ENCODE assay signal across 33 cellular contexts in genomic region chr12:131330106-131330820, GRCh38.
"Had no signal": no experiment of that assay in that cellular context is flagged by ENCODE, and none has a peak within 500 bp of the region (broad histone marks: within the 10 kb centered on the region; RNA-seq: fewer than 3 reads in every experiment).

No MANE protein-coding gene starts in this region.

- H3K4me3 ChIP-seq: adrenal gland, body of pancreas, colonic mucosa, gastrocnemius medialis, heart left ventricle had no signal

- H3K27me3 Mint-ChIP-seq: activated CD4-positive, alpha-beta memory T cell treated with anti-CD3 and anti-CD28 coated beads for 36 hours; activated CD4-positive, alpha-beta T cell treated with anti-CD3 and anti-CD28 coated beads, Interleukin-2, amount 10 ng/mL, durations not matched to agents 24 days and 14 days; activated CD8-positive, alpha-beta memory T cell treated with anti-CD3 and anti-CD28 coated beads, Interleukin-2, amount 10 ng/mL, durations not matched to agents 7 days and 5 days; activated naive CD4-positive, alpha-beta T cell treated with anti-CD3 and anti-CD28 coated beads, Interleukin-2, amount 50 U/mL, for 24 hours; T-helper 17 cell had no signal

- FAIRE-seq: endometrium had no signal

- H3K9me3 ChIP-seq: adrenal gland, body of pancreas, colonic mucosa, gastrocnemius medialis had no signal

- H3K27ac ChIP-seq: adrenal gland, body of pancreas, colonic mucosa, foreskin keratinocyte, gastrocnemius medialis, heart left ventricle, WERI-Rb-1 had no signal

- H3K4me3 Mint-ChIP-seq: activated CD4-positive, alpha-beta memory T cell treated with anti-CD3 and anti-CD28 coated beads for 36 hours; activated CD4-positive, alpha-beta T cell treated with anti-CD3 and anti-CD28 coated beads for 36 hours; activated CD4-positive, alpha-beta T cell treated with anti-CD3 and anti-CD28 coated beads, Interleukin-2, amount 10 ng/mL, durations not matched to agents 24 days and 14 days; activated CD8-positive, alpha-beta memory T cell treated with anti-CD3 and anti-CD28 coated beads, Interleukin-2, amount 10 ng/mL, durations not matched to agents 7 days and 5 days; activated CD8-positive, alpha-beta T cell treated with anti-CD3 and anti-CD28 coated beads, Interleukin-2, amount 10 ng/mL, durations not matched to agents 7 days and 5 days; activated naive CD4-positive, alpha-beta T cell treated with anti-CD3 and anti-CD28 coated beads for 36 hours; activated naive CD4-positive, alpha-beta T cell treated with anti-CD3 and anti-CD28 coated beads, Interleukin-2, amount 50 U/mL, for 24 hours; activated naive CD8-positive, alpha-beta T cell treated with anti-CD3 and anti-CD28 coated beads for 36 hours; activated naive CD8-positive, alpha-beta T cell treated with anti-CD3 and anti-CD28 coated beads, Interleukin-2, amount 50 U/mL, for 24 hours; activated T-helper 1 cell treated with anti-CD3 and anti-CD28 coated beads, Interleukin-12 subunit alpha, Interleukin-12 subunit beta, Interleukin-2, Interleukin-4 antibody, amounts not matched to agents 30 ng/mL and 10 ng/mL and 1 ng/mL, durations not matched to agents 14 hours and 24 hours and 36 hours; T-helper 17 cell had no signal

- H3K36me3 ChIP-seq: adrenal gland, colonic mucosa, gastrocnemius medialis, heart left ventricle, WERI-Rb-1 had no signal

- H3K4me1 Mint-ChIP-seq: activated CD4-positive, alpha-beta T cell treated with anti-CD3 and anti-CD28 coated beads for 36 hours; activated CD4-positive, alpha-beta T cell treated with anti-CD3 and anti-CD28 coated beads, Interleukin-2, amount 10 ng/mL, durations not matched to agents 24 days and 14 days; activated CD8-positive, alpha-beta memory T cell treated with anti-CD3 and anti-CD28 coated beads, Interleukin-2, amount 10 ng/mL, durations not matched to agents 7 days and 5 days; activated naive CD4-positive, alpha-beta T cell treated with anti-CD3 and anti-CD28 coated beads, Interleukin-2, amount 50 U/mL, for 24 hours; activated naive CD8-positive, alpha-beta T cell treated with anti-CD3 and anti-CD28 coated beads for 36 hours; activated naive CD8-positive, alpha-beta T cell treated with anti-CD3 and anti-CD28 coated beads, Interleukin-2, amount 50 U/mL, for 24 hours; T-helper 17 cell had no signal

- H3K9me3 Mint-ChIP-seq: activated CD4-positive, alpha-beta memory T cell treated with anti-CD3 and anti-CD28 coated beads for 36 hours; activated CD4-positive, alpha-beta T cell treated with anti-CD3 and anti-CD28 coated beads, Interleukin-2, amount 10 ng/mL, durations not matched to agents 24 days and 14 days; activated naive CD4-positive, alpha-beta T cell treated with anti-CD3 and anti-CD28 coated beads for 36 hours; activated naive CD4-positive, alpha-beta T cell treated with anti-CD3 and anti-CD28 coated beads, Interleukin-2, amount 50 U/mL, for 24 hours; activated naive CD8-positive, alpha-beta T cell treated with anti-CD3 and anti-CD28 coated beads for 36 hours; activated naive CD8-positive, alpha-beta T cell treated with anti-CD3 and anti-CD28 coated beads, Interleukin-2, amount 50 U/mL, for 24 hours; activated T-helper 1 cell treated with anti-CD3 and anti-CD28 coated beads, Interleukin-12 subunit alpha, Interleukin-12 subunit beta, Interleukin-2, Interleukin-4 antibody, amounts not matched to agents 30 ng/mL and 10 ng/mL and 1 ng/mL, durations not matched to agents 14 hours and 24 hours and 36 hours; activated T-helper 2 cell treated with anti-CD3 and anti-CD28 coated beads, Interferon-gamma antibody, Interleukin-2, Interleukin-4, amounts not matched to agents 10 μg/mL and 5 μg/mL and 100 μg/mL, durations not matched to agents 14 hours and 24 hours and 36 hours had no signal

- DNase-seq: activated CD4-positive, alpha-beta memory T cell treated with anti-CD3 and anti-CD28 coated beads for 36 hours; activated CD4-positive, alpha-beta T cell treated with anti-CD3 and anti-CD28 coated beads for 36 hours; activated CD4-positive, alpha-beta T cell treated with anti-CD3 and anti-CD28 coated beads, Interleukin-2, amount 10 ng/mL, durations not matched to agents 24 days and 14 days; activated CD4-positive, CD25-positive, alpha-beta regulatory T cell; activated CD4-positive, CD25-positive, alpha-beta regulatory T cell treated with anti-CD3 and anti-CD28 coated beads, Interleukin-2, amount 50 U/mL, for 72 hours; activated CD8-positive, alpha-beta memory T cell treated with anti-CD3 and anti-CD28 coated beads, Interleukin-2, amount 10 ng/mL, durations not matched to agents 7 days and 5 days; activated CD8-positive, alpha-beta memory T cell treated with anti-CD3 and anti-CD28 coated beads, Interleukin-2, amount 50 U/mL, for 4 hours; activated CD8-positive, alpha-beta T cell treated with anti-CD3 and anti-CD28 coated beads, Interleukin-2, amount 10 ng/mL, durations not matched to agents 7 days and 5 days; activated effector memory CD4-positive, alpha-beta T cell treated with anti-CD3 and anti-CD28 coated beads, Interleukin-2, amount 50 U/mL, for 16 hours; activated naive CD4-positive, alpha-beta T cell treated with anti-CD3 and anti-CD28 coated beads for 36 hours; activated naive CD8-positive, alpha-beta T cell treated with anti-CD3 and anti-CD28 coated beads for 36 hours; activated naive CD8-positive, alpha-beta T cell treated with anti-CD3 and anti-CD28 coated beads, Interleukin-2, amount 50 U/mL, for 24 hours; activated T-cell treated with anti-CD3 and anti-CD28 coated beads, Interleukin-2, amount 50 U/mL, for 1 hour; activated T-cell treated with anti-CD3 and anti-CD28 coated beads, Interleukin-2, amount 50 U/mL, for 48 hours; adrenal gland; amygdala; body of pancreas; central memory CD4-positive, alpha-beta T cell; cerebellar nuclear complex; colonic mucosa; effector CD8-positive, alpha-beta T cell; foreskin keratinocyte; gastrocnemius medialis; glutamatergic neuron; heart left ventricle; hypothalamus; T-helper 17 cell; WERI-Rb-1 had no signal

- H3K27ac Mint-ChIP-seq: activated CD4-positive, alpha-beta memory T cell treated with anti-CD3 and anti-CD28 coated beads for 36 hours; activated CD4-positive, alpha-beta T cell treated with anti-CD3 and anti-CD28 coated beads for 36 hours; activated CD4-positive, alpha-beta T cell treated with anti-CD3 and anti-CD28 coated beads, Interleukin-2, amount 10 ng/mL, durations not matched to agents 24 days and 14 days; activated CD8-positive, alpha-beta memory T cell treated with anti-CD3 and anti-CD28 coated beads, Interleukin-2, amount 10 ng/mL, durations not matched to agents 7 days and 5 days; activated CD8-positive, alpha-beta T cell treated with anti-CD3 and anti-CD28 coated beads, Interleukin-2, amount 10 ng/mL, durations not matched to agents 7 days and 5 days; activated naive CD4-positive, alpha-beta T cell treated with anti-CD3 and anti-CD28 coated beads for 36 hours; activated naive CD4-positive, alpha-beta T cell treated with anti-CD3 and anti-CD28 coated beads, Interleukin-2, amount 50 U/mL, for 24 hours; activated naive CD8-positive, alpha-beta T cell treated with anti-CD3 and anti-CD28 coated beads for 36 hours; activated naive CD8-positive, alpha-beta T cell treated with anti-CD3 and anti-CD28 coated beads, Interleukin-2, amount 50 U/mL, for 24 hours; activated T-helper 1 cell treated with anti-CD3 and anti-CD28 coated beads, Interleukin-12 subunit alpha, Interleukin-12 subunit beta, Interleukin-2, Interleukin-4 antibody, amounts not matched to agents 30 ng/mL and 10 ng/mL and 1 ng/mL, durations not matched to agents 14 hours and 24 hours and 36 hours; activated T-helper 2 cell treated with anti-CD3 and anti-CD28 coated beads, Interferon-gamma antibody, Interleukin-2, Interleukin-4, amounts not matched to agents 10 μg/mL and 5 μg/mL and 100 μg/mL, durations not matched to agents 14 hours and 24 hours and 36 hours; T-helper 17 cell had no signal

- ATAC-seq: activated CD4-positive, alpha-beta T cell treated with anti-CD3 and anti-CD28 coated beads for 36 hours; activated CD8-positive, alpha-beta memory T cell treated with anti-CD3 and anti-CD28 coated beads, Interleukin-2, amount 10 ng/mL, durations not matched to agents 7 days and 5 days; activated CD8-positive, alpha-beta T cell treated with anti-CD3 and anti-CD28 coated beads, Interleukin-2, amount 10 ng/mL, durations not matched to agents 7 days and 5 days; activated naive CD8-positive, alpha-beta T cell treated with anti-CD3 and anti-CD28 coated beads, Interleukin-2, amount 50 U/mL, for 24 hours; body of pancreas; esophagus mucosa; foreskin keratinocyte; gastrocnemius medialis; heart left ventricle; T-helper 17 cell had no signal

- H3K36me3 Mint-ChIP-seq: activated CD4-positive, alpha-beta memory T cell treated with anti-CD3 and anti-CD28 coated beads for 36 hours; activated CD8-positive, alpha-beta memory T cell treated with anti-CD3 and anti-CD28 coated beads, Interleukin-2, amount 10 ng/mL, durations not matched to agents 7 days and 5 days; activated naive CD4-positive, alpha-beta T cell treated with anti-CD3 and anti-CD28 coated beads, Interleukin-2, amount 50 U/mL, for 24 hours; activated naive CD8-positive, alpha-beta T cell treated with anti-CD3 and anti-CD28 coated beads for 36 hours had no signal

- H3K27me3 ChIP-seq: adrenal gland, body of pancreas, colonic mucosa, foreskin keratinocyte, gastrocnemius medialis, heart left ventricle had no signal

- H3K4me1 ChIP-seq: adrenal gland, body of pancreas, colonic mucosa, foreskin keratinocyte, gastrocnemius medialis, heart left ventricle had no signal
